ENCODE assay signal across 8 cellular contexts in genomic region chr7:30478349-30479228, GRCh38.
A peak's percentile ranks its signal among the peaks of the same experiment; 100 is the strongest.
DNase-seq lines count a peak whose midpoint lies in the region; ATAC-seq and TF ChIP-seq lines count a peak whose summit lies in the region.

TSS of gene NOD1 (minus strand) at chr7:30478784. CDS start at chr7:30456921, 21,863 bp downstream.

- no peaks in the 10 kb centered on the region for H3K27me3 Mint-ChIP-seq in effector memory CD8-positive, alpha-beta T cell
- H3K27me3 Mint-ChIP-seq in memory B cell = no peaks in the 10 kb centered on the region

- peak; percentile 69 for TF ChIP-seq POLR2A in GM19193 (IDR thresholded peaks at IDR 0.05; ENCODE audit: extremely low read depth, insufficient read depth, insufficient read length)

- ATAC-seq in HG03439 (IDR thresholded peaks at IDR 0.05; ENCODE audit: unreplicated experiment) (peak; percentile 92), memory B cell (ENCODE audit: low read depth) (peak; percentile 85)
- peak; percentile 83 for ATAC-seq in effector memory CD8-positive, alpha-beta T cell (replicated peaks)

- peaks cover 47 to 59% (median 55%) of the 10 kb centered on the region in 10 experiments for H3K4me1 ChIP-seq in BLaER1 treated with 17β-estradiol and CSF1 and Interleukin-3, amounts not matched to agents 10 nM and 100 nM

- H3K9ac ChIP-seq in BLaER1 treated with 17β-estradiol and CSF1 and Interleukin-3, amounts not matched to agents 10 nM and 100 nM = peak within 1 kb of the TSS; percentile 76 to 89 (median 84)

- H3K36me3 ChIP-seq in BLaER1 treated with 17β-estradiol and CSF1 and Interleukin-3, amounts not matched to agents 10 nM and 100 nM = no peaks in the 10 kb centered on the region; a peak in 1 of 22 replicates

- H3K9me3 ChIP-seq in BLaER1 treated with 17β-estradiol and CSF1 and Interleukin-3, amounts not matched to agents 10 nM and 100 nM (replicated peaks in 1 of 11) = no peaks in the 10 kb centered on the region

- H3K36me3 Mint-ChIP-seq in effector memory CD8-positive, alpha-beta T cell (ENCODE audit: insufficient read depth) = no peaks in the 10 kb centered on the region
- H3K36me3 Mint-ChIP-seq in memory B cell = peaks cover 4% of the 10 kb centered on the region

- peaks cover 0 to 9% (median 0%) of the 10 kb centered on the region in 11 experiments; a peak in 4 of 22 replicates for H4K20me1 ChIP-seq in BLaER1 treated with 17β-estradiol and CSF1 and Interleukin-3, amounts not matched to agents 10 nM and 100 nM

- H3K9me3 Mint-ChIP-seq in effector memory CD8-positive, alpha-beta T cell = no peaks in the 10 kb centered on the region
- H3K9me3 Mint-ChIP-seq in memory B cell = no peaks in the 10 kb centered on the region

- no peak within 1 kb of the TSS for H3K27ac Mint-ChIP-seq in effector memory CD8-positive, alpha-beta T cell
- peak within 1 kb of the TSS; percentile 80 for H3K27ac Mint-ChIP-seq in memory B cell

- H3K27ac ChIP-seq in BLaER1 treated with 17β-estradiol and CSF1 and Interleukin-3, amounts not matched to agents 10 nM and 100 nM = peak within 1 kb of the TSS; percentile 36 to 86 (median 81); a peak in 21 of 22 replicates

- peak within 1 kb of the TSS in 1 of 2 donors; percentile 95 for H3K4me3 Mint-ChIP-seq in effector memory CD8-positive, alpha-beta T cell
- H3K4me3 Mint-ChIP-seq in memory B cell = peak within 1 kb of the TSS; percentile 94

- H3K4me3 ChIP-seq in BLaER1 treated with 17β-estradiol and CSF1 and Interleukin-3, amounts not matched to agents 10 nM and 100 nM = peak within 1 kb of the TSS; percentile 62 to 82 (median 72)

- peak; percentile 68 for DNase-seq in NCI-H748 treated with DMSO at 0.1 percent for 48 hours (lab: John Stamatoyannopoulos, UW)
- peak; percentile 88 for DNase-seq in activated CD8-positive, alpha-beta memory T cell treated with anti-CD3 and anti-CD28 coated beads for 24 hours
- peak; percentile 44 to 50 (median 50) for DNase-seq in effector memory CD8-positive, alpha-beta T cell
- DNase-seq in memory B cell (ENCODE audit: low spot score in 2 of 2) = peak; percentile 37 to 58
- DNase-seq in stimulated activated CD8-positive, alpha-beta memory T cell treated with anti-CD3 and anti-CD28 coated beads, Interleukin-12 subunit alpha, Interleukin-12 subunit beta, amount 100 ng/mL, for 24 hours (ENCODE audit: extremely low read depth) = peak; percentile 43

- peaks cover 27 to 35% of the 10 kb centered on the region in 2 donors for H3K4me1 Mint-ChIP-seq in effector memory CD8-positive, alpha-beta T cell (ENCODE audit: low read depth in 2 of 2)
- peaks cover 31% of the 10 kb centered on the region for H3K4me1 Mint-ChIP-seq in memory B cell

- no peaks in the 10 kb centered on the region for H3K27me3 ChIP-seq in BLaER1 treated with 17β-estradiol and CSF1 and Interleukin-3, amounts not matched to agents 10 nM and 100 nM

- H3K4me2 ChIP-seq in BLaER1 treated with 17β-estradiol and CSF1 and Interleukin-3, amounts not matched to agents 10 nM and 100 nM = peak within 1 kb of the TSS; percentile 81 to 96 (median 91)

Comparison
In these comparisons a context has a peak if more than half of its experiments do, and no peak if none do; other contexts are left out.
1. Peak in every context shown above with its lines: DNase-seq, ATAC-seq, H3K4me3 ChIP-seq and H3K27ac ChIP-seq.